In genomic region chr4:145299380-145300076, GRCh38 we compare ENCODE assay signal across 8 cellular contexts.
DNase-seq lines count a peak whose midpoint lies in the region; ATAC-seq and TF ChIP-seq lines count a peak whose summit lies in the region.

No MANE protein-coding gene starts in this region.

- H3K4me1 ChIP-seq in DND-41 (ENCODE audit: insufficient read depth, low read length) (peaks cover 13% of the 10 kb centered on the region), Loucy (ENCODE audit: insufficient read depth, low read length, poor library complexity, severe bottlenecking) (peaks cover 29% of the 10 kb centered on the region), thyroid gland (no peaks in the 10 kb centered on the region)

- no peak for TF ChIP-seq CTCF in DND-41 (IDR thresholded peaks at IDR 0.05; ENCODE audit: borderline replicate concordance, extremely low read depth, low read length, poor library complexity, severe bottlenecking)
- no peak for TF ChIP-seq CTCF in Loucy (conservative IDR thresholded peaks at IDR 0.05; ENCODE audit: low read length)
- TF ChIP-seq CTCF in thyroid gland (IDR thresholded peaks at IDR 0.05), result no peak

- H3K36me3 ChIP-seq in DND-41 (ENCODE audit: insufficient read depth, low read length) (no peaks in the 10 kb centered on the region), Loucy (ENCODE audit: insufficient read depth, low read length) (no peaks in the 10 kb centered on the region), thyroid gland (no peaks in the 10 kb centered on the region)

- intact Hi-C loops in sciatic nerve (cut with DNase I) (no loop called here), thyroid gland (cut with DNase I) (no loop called here)

- H3F3A ChIP-seq in Loucy (ENCODE audit: low read depth), result peaks cover 8% of the 10 kb centered on the region

- no peak overlapping the region for H3K9ac ChIP-seq in DND-41 (ENCODE audit: low read depth, low read length)
- peak overlapping the region; percentile 68 for H3K9ac ChIP-seq in Loucy (ENCODE audit: low read depth, low read length, poor library complexity, severe bottlenecking)

- no peaks in the 10 kb centered on the region for H3K79me2 ChIP-seq in DND-41 (ENCODE audit: insufficient read depth, low read length)
- H3K79me2 ChIP-seq in Loucy (ENCODE audit: insufficient read depth, low read length), result no peaks in the 10 kb centered on the region

- peak; percentile 69 for DNase-seq in DND-41
- peak; percentile 53 for DNase-seq in activated gamma-delta T cell treated with anti-CD3 and anti-CD28 coated beads, Interleukin-2, amount 50 U/mL, for 16 hours (ENCODE audit: low read depth)
- DNase-seq in sciatic nerve (ENCODE audit: low spot score), result peak; percentile 60
- no peak for DNase-seq in DMS79 treated with DMSO at 0.1 percent for 48 hours (lab: John Stamatoyannopoulos, UW)
- no peak for DNase-seq in thyroid gland
- no peak for DNase-seq in middle frontal gyrus (ENCODE audit: extremely low spot score, low spot score)

- H3K4me3 ChIP-seq in DND-41 (ENCODE audit: low read depth in 1 of 2, low read length in 2 of 2), result no peak overlapping the region
- peak overlapping the region; percentile 65 for H3K4me3 ChIP-seq in Loucy (ENCODE audit: low read length, poor library complexity, severe bottlenecking)
- H3K4me3 ChIP-seq in thyroid gland (replicated peaks in 1 of 3), result no peak overlapping the region

- no peaks in the 10 kb centered on the region for H3K9me2 ChIP-seq in Loucy (replicated peaks; ENCODE audit: low read depth, low read length)

- H2AFZ ChIP-seq in DND-41 (ENCODE audit: low read depth, low read length), result no peak overlapping the region
- peak overlapping the region; percentile 29; the same call in 1 of the 2 replicates for H2AFZ ChIP-seq in Loucy (ENCODE audit: low read length)

- H3K4me2 ChIP-seq in DND-41 (ENCODE audit: insufficient read depth, low read length) (no peak overlapping the region), Loucy (ENCODE audit: low read depth, low read length, poor library complexity, severe bottlenecking) (peak overlapping the region; percentile 84)

- 62 to 80% methylated on average over 5 of the region's 5 CpGs for WGBS in thyroid gland, 2 donors

- H3K9me3 ChIP-seq in DND-41 (ENCODE audit: insufficient read depth, low read length, severe bottlenecking), result no peaks in the 10 kb centered on the region
- H3K9me3 ChIP-seq in Loucy (ENCODE audit: insufficient read depth, low read depth, low read length), result no peaks in the 10 kb centered on the region
- no peaks in the 10 kb centered on the region for H3K9me3 ChIP-seq in thyroid gland

- H4K20me1 ChIP-seq in DND-41 (ENCODE audit: insufficient read depth, low read length), result no peaks in the 10 kb centered on the region
- H4K20me1 ChIP-seq in Loucy (ENCODE audit: insufficient read depth, low read length, poor library complexity, severe bottlenecking), result no peaks in the 10 kb centered on the region

- H3K27me3 ChIP-seq in DND-41 (ENCODE audit: insufficient read depth, low read length, poor library complexity) (peaks cover 6% of the 10 kb centered on the region), Loucy (ENCODE audit: insufficient read depth, low read length, poor library complexity, severe bottlenecking) (no peaks in the 10 kb centered on the region), thyroid gland (no peaks in the 10 kb centered on the region)

- ATAC-seq in DND-41 (ENCODE audit: insufficient read depth, low read depth) (peak; percentile 99), GM21619 (IDR thresholded peaks at IDR 0.05; ENCODE audit: unreplicated experiment) (peak; percentile 90), sciatic nerve (peak; percentile 76)

- TF ChIP-seq POLR2A in thyroid gland (IDR thresholded peaks at IDR 0.05), result no peak

- H3K27ac ChIP-seq in DND-41 (ENCODE audit: low read length) (no peak overlapping the region), thyroid gland (no peak overlapping the region)

Comparison
In these comparisons a context has a peak if more than half of its experiments do, and no peak if none do; other contexts are left out.
1. DNase-seq: peak in DND-41 (single experiment), activated gamma-delta T cell treated with anti-CD3 and anti-CD28 coated beads, Interleukin-2, amount 50 U/mL, for 16 hours (single experiment) and sciatic nerve (single experiment); none in DMS79 treated with DMSO at 0.1 percent for 48 hours (single experiment), thyroid gland (0 of 2) and middle frontal gyrus (single experiment).
2. Peak in every context shown above with its lines, with median percentiles within 50 percentile points of each other: ATAC-seq.